Comparison of ENCODE assay signal across 8 cellular contexts in the genomic region with DNA sequence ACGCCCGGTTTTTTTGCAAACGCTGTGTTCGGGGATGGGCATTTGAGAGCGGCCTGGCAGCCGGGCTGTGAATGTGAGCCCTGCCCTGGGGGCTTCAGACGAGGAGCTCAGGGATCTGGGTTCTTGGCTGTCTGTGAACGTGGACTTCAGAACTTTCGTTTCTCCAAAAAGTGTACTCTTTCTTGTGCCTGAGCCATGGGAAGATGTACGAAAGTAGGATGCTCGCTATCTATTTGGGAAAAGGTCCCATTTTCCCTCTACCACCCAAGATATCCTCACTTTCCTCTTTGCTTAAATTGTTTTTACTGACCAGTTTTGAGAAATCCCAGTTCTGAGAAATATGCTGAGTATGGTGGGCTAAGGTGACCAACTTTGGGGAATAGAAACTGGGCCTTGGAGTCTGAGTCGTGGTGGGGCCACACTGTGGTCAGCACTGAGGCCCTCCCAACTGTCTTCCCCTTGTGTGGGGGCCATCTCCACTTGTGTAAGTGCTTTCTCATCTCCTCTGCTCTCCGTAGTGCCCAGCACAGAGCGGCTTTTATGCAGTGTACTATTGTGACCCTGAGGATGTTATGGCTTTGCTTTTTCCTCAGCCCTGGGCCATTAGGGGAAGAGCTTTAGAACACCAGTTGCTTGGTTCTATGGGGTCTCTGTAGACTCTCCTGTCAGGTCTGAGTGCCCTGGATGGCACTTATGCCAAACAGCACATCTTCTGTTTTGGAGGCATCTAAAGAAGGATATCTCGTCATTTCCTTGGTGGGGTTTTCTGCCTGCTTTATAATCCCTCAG. TPM values are rescaled to one million over a fixed set of nuclear protein-coding genes. Genes with fewer than 3 reads are reported as not detected.
DNase-seq lines count a peak whose midpoint lies in the region; ATAC-seq, FAIRE-seq and TF ChIP-seq lines count a peak whose summit lies in the region.

No MANE protein-coding gene starts in this region.

- no peak overlapping the region for H2AFZ ChIP-seq in HepG2 (ENCODE audit: low read length)

- peak overlapping the region; percentile 87 for H3K4me3 ChIP-seq in Caco-2 (ENCODE audit: low read depth, low read length)
- peak overlapping the region; percentile 80 for H3K4me3 ChIP-seq in HL-60 (replicated peaks; ENCODE audit: insufficient read depth, low read length)
- peak overlapping the region; percentile 8 to 67 (median 46) for H3K4me3 ChIP-seq in adrenal gland
- H3K4me3 ChIP-seq in HepG2 (replicated peaks in 1 of 3; ENCODE audit: insufficient read depth in 1 of 3, low read depth in 2 of 3, low read length in 3 of 3) = peak overlapping the region; percentile 85 to 96 (median 85)
- peak overlapping the region; percentile 74 to 98 (median 85) for H3K4me3 ChIP-seq in tibial nerve

- CTCF ChIA-PET in Caco-2 (lab: Charles Lee) = no interaction called here
- CTCF ChIA-PET in HepG2 (lab: Yijun Ruan, JAX; ENCODE audit: low intra/inter-chr PET ratio, low total read pairs) = interaction anchor here (0.9 kb wide), 1 partner anchor 25 kb away, joined by 3 read pairs; no protein-coding TSS in a partner anchor

- POLR2A ChIA-PET in Caco-2 (lab: Charles Lee) = interaction anchor here (1.1 kb wide), 1 partner anchor 528 kb away, joined by 3 read pairs; a partner anchor contains a TSS
- POLR2A ChIA-PET in HepG2 (lab: Yijun Ruan, JAX) = interaction anchor here (1.3 to 1.4 kb wide), 3 partner anchors 9 to 23 kb away, joined by 3 to 6 read pairs (median 5); no protein-coding TSS in a partner anchor

- TF ChIP-seq EP300 in HepG2 (IDR thresholded peaks at IDR 0.05; ENCODE audit: low read depth in 2 of 2, low read length in 2 of 2) = no peak
- TF ChIP-seq EP300 in HepG2 (CRISPR knock-in tag; IDR thresholded peaks at IDR 0.05; ENCODE audit: borderline replicate concordance) = no peak
- TF ChIP-seq EP300 in tibial nerve (IDR thresholded peaks at IDR 0.05) = no peak

- peak; percentile 30 for ATAC-seq in HepG2
- no peak for ATAC-seq in left lobe of liver
- ATAC-seq in GM21825 (IDR thresholded peaks at IDR 0.05; ENCODE audit: unreplicated experiment) = no peak

- H3K27ac ChIP-seq in HL-60 (replicated peaks) = peak overlapping the region; percentile 93
- H3K27ac ChIP-seq in adrenal gland = peak overlapping the region in 4 of 5 donors; percentile 79 to 87 (median 82)
- H3K27ac ChIP-seq in HepG2 (ENCODE audit: extremely low read length, insufficient read depth, low read length) = peak overlapping the region; percentile 69
- peak overlapping the region; percentile 70 to 93 (median 89) for H3K27ac ChIP-seq in tibial nerve

- no peaks in the 10 kb centered on the region for H4K20me1 ChIP-seq in HepG2 (ENCODE audit: insufficient read depth, low read length)

- DNase-seq in Caco-2 (no peak), HL-60 (ENCODE audit: low read depth in 1 of 2, low spot score in 1 of 2) (no peak), adrenal gland (peak in 2 of 7 donors; percentile 12 to 46), HepG2 (ENCODE audit: low spot score) (no peak), tibial nerve (ENCODE audit: low spot score in 2 of 2) (no peak), left lobe of liver (ENCODE audit: low spot score) (no peak), cortex of kidney (lab: John Stamatoyannopoulos, UW) (no peak)

- H3K9ac ChIP-seq in HepG2 (ENCODE audit: insufficient read depth, low read depth, low read length) = peak overlapping the region; percentile 88

- peak overlapping the region; percentile 87 for H3K4me3 Mint-ChIP-seq in Caco-2 (ENCODE audit: unreplicated experiment)

- H3K36me3 Mint-ChIP-seq in Caco-2 (ENCODE audit: insufficient read depth, unreplicated experiment) = peaks cover 15% of the 10 kb centered on the region

- peak overlapping the region; percentile 73 for H3K27ac Mint-ChIP-seq in Caco-2 (ENCODE audit: unreplicated experiment)

- no peak for TF ChIP-seq CTCF in Caco-2 (IDR thresholded peaks at IDR 0.05; ENCODE audit: insufficient read depth in 1 of 2, low read depth in 1 of 2, low read length in 1 of 2, severe bottlenecking in 1 of 2, unreplicated experiment in 1 of 2)
- TF ChIP-seq CTCF in HL-60 (IDR thresholded peaks at IDR 0.05; ENCODE audit: insufficient read depth, low read length) = no peak
- no peak for TF ChIP-seq CTCF in adrenal gland (IDR thresholded peaks at IDR 0.05)
- no peak for TF ChIP-seq CTCF in HepG2 (CRISPR knock-in tag; IDR thresholded peaks at IDR 0.05)
- TF ChIP-seq CTCF in tibial nerve (IDR thresholded peaks at IDR 0.05) = no peak

- FAIRE-seq in HepG2 (lab: Jason Lieb, UNC) = no peak

- H3K36me3 ChIP-seq in Caco-2 (ENCODE audit: control insufficient read depth, insufficient read depth, low read length) = peaks cover 4% of the 10 kb centered on the region
- peaks cover 0 to 12% of the 10 kb centered on the region in 2 donors for H3K36me3 ChIP-seq in adrenal gland (replicated peaks in 1 of 2)
- peaks cover 7 to 19% of the 10 kb centered on the region in 2 experiments; a peak in 4 of 5 replicates for H3K36me3 ChIP-seq in HepG2 (replicated peaks in 1 of 2; ENCODE audit: control insufficient read depth in 1 of 2, insufficient read depth in 2 of 2, low read length in 2 of 2)
- peaks cover 0 to 22% (median 6%) of the 10 kb centered on the region in 3 donors for H3K36me3 ChIP-seq in tibial nerve

- H3K79me2 ChIP-seq in HepG2 (ENCODE audit: insufficient read depth, low read length) = peaks cover 27% of the 10 kb centered on the region

- TSS peak; percentile 36 for BruUV-seq in Caco-2 (replicated peaks; lab: Mats Ljungman, UMichigan)
- TSS peak; percentile 58 for BruUV-seq in HepG2 (replicated peaks; lab: Mats Ljungman, UMichigan)

- H3K4me1 ChIP-seq in Caco-2 (peaks cover 4% of the 10 kb centered on the region; the same call in 1 of the 2 replicates), adrenal gland (replicated peaks in 1 of 2) (peaks cover 21 to 22% of the 10 kb centered on the region in 2 donors), HepG2 (ENCODE audit: insufficient read depth, low read length) (peaks cover 45% of the 10 kb centered on the region), tibial nerve (peaks cover 0 to 51% (median 20%) of the 10 kb centered on the region in 4 donors)

- 18 to 29% (median 22%) methylated on average over 10 to 15 of the region's 15 CpGs for WGBS in adrenal gland, 4 donors
- 55% methylated on average over 7 of the region's 15 CpGs for WGBS in HepG2 (ENCODE audit: low lambda C conversion rate)
- 18 to 19% methylated on average over 14 to 15 of the region's 15 CpGs for WGBS in tibial nerve, 2 donors

- H3K27me3 ChIP-seq in Caco-2 (replicated peaks; ENCODE audit: control insufficient read depth, insufficient read depth, low read length) (no peaks in the 10 kb centered on the region), HL-60 (ENCODE audit: insufficient read depth, poor library complexity, severe bottlenecking) (no peaks in the 10 kb centered on the region), adrenal gland (no peaks in the 10 kb centered on the region), HepG2 (ENCODE audit: control insufficient read depth in 1 of 2, insufficient read depth in 2 of 2, low read length in 2 of 2) (no peaks in the 10 kb centered on the region; a peak in 1 of 5 replicates), tibial nerve (no peaks in the 10 kb centered on the region)

- no peaks in the 10 kb centered on the region for H3K9me3 Mint-ChIP-seq in Caco-2 (ENCODE audit: unreplicated experiment)

- H3K9me3 ChIP-seq in Caco-2 = no peaks in the 10 kb centered on the region
- no peaks in the 10 kb centered on the region for H3K9me3 ChIP-seq in adrenal gland (replicated peaks in 1 of 3)
- no peaks in the 10 kb centered on the region for H3K9me3 ChIP-seq in HepG2 (ENCODE audit: low read length)
- no peaks in the 10 kb centered on the region for H3K9me3 ChIP-seq in tibial nerve

- TF ChIP-seq POLR2A in adrenal gland (IDR thresholded peaks at IDR 0.05) = no peak
- TF ChIP-seq POLR2A in HepG2 (IDR thresholded peaks at IDR 0.05; ENCODE audit: insufficient read depth in 1 of 2, low read depth in 2 of 2, low read length in 2 of 2) = no peak
- no peak for TF ChIP-seq POLR2A in tibial nerve (IDR thresholded peaks at IDR 0.05)

- no peaks in the 10 kb centered on the region for H3K27me3 Mint-ChIP-seq in Caco-2 (ENCODE audit: insufficient read depth, unreplicated experiment)

- intact Hi-C loops in Caco-2 (cut with micrococcal nuclease; ENCODE audit: unreplicated experiment) = no loop called here
- intact Hi-C loops in adrenal gland (cut with DNase I) = no loop called here
- intact Hi-C loops in HepG2 (cut with micrococcal nuclease; ENCODE audit: unreplicated experiment) = no loop called here

- in situ Hi-C loops in HepG2 (cut with HindIII; ENCODE audit: extremely low pct_ligation_motif_present, low pct_unique_long_range_greater_than_20kb) = no loop called here

- no peak for TF ChIP-seq RAD21 in HepG2 (CRISPR knock-in tag; IDR thresholded peaks at IDR 0.05)

- peak overlapping the region; percentile 86 for H3K4me2 ChIP-seq in HepG2 (ENCODE audit: low read depth, low read length)

- peaks cover 16% of the 10 kb centered on the region for H3K4me1 Mint-ChIP-seq in Caco-2 (ENCODE audit: low read depth, unreplicated experiment)

RNA-seq across cellular contexts. Expression of a gene that starts 0.9 kb away (rescaled TPM):
- 83.2 and 85.5 TPM in 2 replicates for total RNA-seq in Caco-2 (2022)
- 100 to 1,000 TPM in 2 of 8 donors, 10 to 100 TPM in 6; 71.7 to 145 (median 90.2) TPM for total RNA-seq in adrenal gland
- polyA plus RNA-seq in adrenal gland = 10 to 100 TPM; 46.2 to 74.0 (median 66.1) TPM
- total RNA-seq in HepG2 (2016; rRNA removed; fragmentation: Illumina TruSeq; extraction: Trizol) = 35.1 and 35.4 TPM in 2 replicates
- 6.3 and 6.7 TPM in 2 replicates for total RNA-seq in HepG2 (2016; cell fraction: cytosol; rRNA removed; fragmentation: Illumina TruSeq; extraction: Trizol; ENCODE audit: low read depth)
- 30.6 and 36.6 TPM in 2 replicates for total RNA-seq in HepG2 (2016; cell fraction: insoluble cytoplasmic fraction; rRNA removed; fragmentation: Illumina TruSeq; extraction: Trizol)
- total RNA-seq in HepG2 (2016; cell fraction: membrane; rRNA removed; fragmentation: Illumina TruSeq; extraction: Trizol) = 14.7 and 15.9 TPM in 2 replicates
- total RNA-seq in HepG2 (2016; cell fraction: nucleus; rRNA removed; fragmentation: Illumina TruSeq; extraction: Trizol) = 17.2 and 21.8 TPM in 2 replicates
- 20.8 and 29.0 TPM in 2 replicates for polyA plus RNA-seq in HepG2 (2011; rRNA removed)
- polyA plus RNA-seq in HepG2 (2011; cell fraction: cytosol; rRNA removed) = 15.5 and 19.5 TPM in 2 replicates
- polyA plus RNA-seq in HepG2 (2011; cell fraction: nucleus; rRNA removed) = 72.9 and 82.9 TPM in 2 replicates
- polyA plus RNA-seq in HepG2 (2012) = 17.6 and 18.9 TPM in 2 replicates
- polyA plus RNA-seq in HepG2 (2016; cell fraction: cytosol; fragmentation: Illumina TruSeq; extraction: Trizol; ENCODE audit: low read depth) = 5.0 and 5.7 TPM in 2 replicates
- 31.8 and 36.6 TPM in 2 replicates for polyA plus RNA-seq in HepG2 (2016; cell fraction: insoluble cytoplasmic fraction; fragmentation: Illumina TruSeq; extraction: Trizol; ENCODE audit: low read depth)
- polyA plus RNA-seq in HepG2 (2016; cell fraction: membrane; fragmentation: Illumina TruSeq; extraction: Trizol; ENCODE audit: low read depth) = 10.1 and 10.8 TPM in 2 replicates
- polyA plus RNA-seq in HepG2 (2016; cell fraction: nucleus; fragmentation: Illumina TruSeq; extraction: Trizol; ENCODE audit: insufficient read depth, low read depth) = 26.3 and 34.3 TPM in 2 replicates
- polyA minus RNA-seq in HepG2 (2011; rRNA and poly(A)+ RNA removed; ENCODE audit: low replicate concordance) = 51.2 and 89.6 TPM in 2 replicates
- 10.0 and 13.2 TPM in 2 replicates for polyA minus RNA-seq in HepG2 (2011; cell fraction: cytosol; rRNA and poly(A)+ RNA removed)
- polyA minus RNA-seq in HepG2 (2011; cell fraction: nucleus; rRNA and poly(A)+ RNA removed) = 31.3 and 34.3 TPM in 2 replicates
- total RNA-seq in tibial nerve = 100 to 1,000 TPM; 113 to 139 (median 126) TPM
- total RNA-seq in left lobe of liver = 38.9 TPM

RNA-seq across cellular contexts. Expression of a gene that starts 19.9 kb away (rescaled TPM):
- total RNA-seq in Caco-2 (2022) (not detected in 2 replicates), adrenal gland (10 to 100 TPM in 1 of 8 donors, 1 to 10 TPM in 6, under 1 TPM in 1; 0.76 to 30.1 (median 4.3) TPM), HepG2 (2016; rRNA removed; fragmentation: Illumina TruSeq; extraction: Trizol) (0.22 TPM in 1 of 2 replicates, not detected in the other), tibial nerve (under 1 TPM in 1 of 4 donors, not detected in 3; 0.98 TPM), left lobe of liver (not detected)
- polyA plus RNA-seq in adrenal gland (10 to 100 TPM in 2 of 3 donors, 1 to 10 TPM in 1; 2.3 to 20.4 (median 15.8) TPM), HepG2 (2011; rRNA removed) (0.18 TPM in 1 of 2 replicates, not detected in the other)
- total RNA-seq in HepG2 (2016; cell fraction: cytosol; rRNA removed; fragmentation: Illumina TruSeq; extraction: Trizol; ENCODE audit: low read depth) = not detected in 2 replicates
- not detected in 2 replicates for total RNA-seq in HepG2 (2016; cell fraction: insoluble cytoplasmic fraction; rRNA removed; fragmentation: Illumina TruSeq; extraction: Trizol)
- total RNA-seq in HepG2 (2016; cell fraction: membrane; rRNA removed; fragmentation: Illumina TruSeq; extraction: Trizol) = not detected in 2 replicates
- not detected in 2 replicates for total RNA-seq in HepG2 (2016; cell fraction: nucleus; rRNA removed; fragmentation: Illumina TruSeq; extraction: Trizol)
- 0.13 TPM in 1 of 2 replicates, not detected in the other for polyA plus RNA-seq in HepG2 (2011; cell fraction: cytosol; rRNA removed)
- polyA plus RNA-seq in HepG2 (2011; cell fraction: nucleus; rRNA removed) = 1.5 and 1.9 TPM in 2 replicates
- 0.35 and 0.49 TPM in 2 replicates for polyA plus RNA-seq in HepG2 (2012)
- polyA plus RNA-seq in HepG2 (2016; cell fraction: cytosol; fragmentation: Illumina TruSeq; extraction: Trizol; ENCODE audit: low read depth) = not detected in 2 replicates
- polyA plus RNA-seq in HepG2 (2016; cell fraction: insoluble cytoplasmic fraction; fragmentation: Illumina TruSeq; extraction: Trizol; ENCODE audit: low read depth) = not detected in 2 replicates
- polyA plus RNA-seq in HepG2 (2016; cell fraction: membrane; fragmentation: Illumina TruSeq; extraction: Trizol; ENCODE audit: low read depth) = not detected in 2 replicates
- polyA plus RNA-seq in HepG2 (2016; cell fraction: nucleus; fragmentation: Illumina TruSeq; extraction: Trizol; ENCODE audit: insufficient read depth, low read depth) = not detected in 2 replicates
- 0.19 and 0.24 TPM in 2 replicates for polyA minus RNA-seq in HepG2 (2011; rRNA and poly(A)+ RNA removed; ENCODE audit: low replicate concordance)
- not detected in 2 replicates for polyA minus RNA-seq in HepG2 (2011; cell fraction: cytosol; rRNA and poly(A)+ RNA removed)
- 0.62 and 0.90 TPM in 2 replicates for polyA minus RNA-seq in HepG2 (2011; cell fraction: nucleus; rRNA and poly(A)+ RNA removed)

RNA-seq across cellular contexts. Expression of a gene that starts 36.9 kb away (rescaled TPM):
- total RNA-seq in Caco-2 (2022) (18.3 and 19.5 TPM in 2 replicates), adrenal gland (10 to 100 TPM; 11.3 to 51.8 (median 28.2) TPM), HepG2 (2016; rRNA removed; fragmentation: Illumina TruSeq; extraction: Trizol) (2.4 and 5.2 TPM in 2 replicates), tibial nerve (100 to 1,000 TPM in 1 of 4 donors, 10 to 100 TPM in 3; 31.0 to 104 (median 89.5) TPM), left lobe of liver (21.0 TPM)
- polyA plus RNA-seq in adrenal gland (10 to 100 TPM in 2 of 3 donors, 1 to 10 TPM in 1; 5.4 to 38.5 (median 21.9) TPM), HepG2 (2011; rRNA removed) (5.4 and 6.6 TPM in 2 replicates)
- 1.4 and 2.1 TPM in 2 replicates for total RNA-seq in HepG2 (2016; cell fraction: cytosol; rRNA removed; fragmentation: Illumina TruSeq; extraction: Trizol; ENCODE audit: low read depth)
- 2.6 and 4.6 TPM in 2 replicates for total RNA-seq in HepG2 (2016; cell fraction: insoluble cytoplasmic fraction; rRNA removed; fragmentation: Illumina TruSeq; extraction: Trizol)
- 2.7 and 2.8 TPM in 2 replicates for total RNA-seq in HepG2 (2016; cell fraction: membrane; rRNA removed; fragmentation: Illumina TruSeq; extraction: Trizol)
- 7.3 and 9.5 TPM in 2 replicates for total RNA-seq in HepG2 (2016; cell fraction: nucleus; rRNA removed; fragmentation: Illumina TruSeq; extraction: Trizol)
- 2.2 and 3.1 TPM in 2 replicates for polyA plus RNA-seq in HepG2 (2011; cell fraction: cytosol; rRNA removed)
- 30.4 and 31.3 TPM in 2 replicates for polyA plus RNA-seq in HepG2 (2011; cell fraction: nucleus; rRNA removed)
- 4.0 and 4.2 TPM in 2 replicates for polyA plus RNA-seq in HepG2 (2012)
- 1.0 and 1.4 TPM in 2 replicates for polyA plus RNA-seq in HepG2 (2016; cell fraction: cytosol; fragmentation: Illumina TruSeq; extraction: Trizol; ENCODE audit: low read depth)
- 1.9 and 2.4 TPM in 2 replicates for polyA plus RNA-seq in HepG2 (2016; cell fraction: insoluble cytoplasmic fraction; fragmentation: Illumina TruSeq; extraction: Trizol; ENCODE audit: low read depth)
- 1.9 and 2.2 TPM in 2 replicates for polyA plus RNA-seq in HepG2 (2016; cell fraction: membrane; fragmentation: Illumina TruSeq; extraction: Trizol; ENCODE audit: low read depth)
- polyA plus RNA-seq in HepG2 (2016; cell fraction: nucleus; fragmentation: Illumina TruSeq; extraction: Trizol; ENCODE audit: insufficient read depth, low read depth) = 20.1 and 20.6 TPM in 2 replicates
- 11.8 and 14.8 TPM in 2 replicates for polyA minus RNA-seq in HepG2 (2011; rRNA and poly(A)+ RNA removed; ENCODE audit: low replicate concordance)
- 3.9 and 5.2 TPM in 2 replicates for polyA minus RNA-seq in HepG2 (2011; cell fraction: cytosol; rRNA and poly(A)+ RNA removed)
- 17.9 and 18.9 TPM in 2 replicates for polyA minus RNA-seq in HepG2 (2011; cell fraction: nucleus; rRNA and poly(A)+ RNA removed)

RNA-seq across cellular contexts. Expression of a gene that starts 47.7 kb away (rescaled TPM):
- total RNA-seq in Caco-2 (2022) (not detected in 2 replicates), adrenal gland (under 1 TPM in 1 of 8 donors, not detected in 7; 0.19 TPM), HepG2 (2016; rRNA removed; fragmentation: Illumina TruSeq; extraction: Trizol) (not detected in 2 replicates), tibial nerve (not detected), left lobe of liver (not detected)
- polyA plus RNA-seq in adrenal gland (not detected), HepG2 (2011; rRNA removed) (not detected in 2 replicates)
- total RNA-seq in HepG2 (2016; cell fraction: cytosol; rRNA removed; fragmentation: Illumina TruSeq; extraction: Trizol; ENCODE audit: low read depth) = not detected in 2 replicates
- not detected in 2 replicates for total RNA-seq in HepG2 (2016; cell fraction: insoluble cytoplasmic fraction; rRNA removed; fragmentation: Illumina TruSeq; extraction: Trizol)
- not detected in 2 replicates for total RNA-seq in HepG2 (2016; cell fraction: membrane; rRNA removed; fragmentation: Illumina TruSeq; extraction: Trizol)
- not detected in 2 replicates for total RNA-seq in HepG2 (2016; cell fraction: nucleus; rRNA removed; fragmentation: Illumina TruSeq; extraction: Trizol)
- polyA plus RNA-seq in HepG2 (2011; cell fraction: cytosol; rRNA removed) = not detected in 2 replicates
- not detected in 2 replicates for polyA plus RNA-seq in HepG2 (2011; cell fraction: nucleus; rRNA removed)
- 0.07 and 0.23 TPM in 2 replicates for polyA plus RNA-seq in HepG2 (2012)
- not detected in 2 replicates for polyA plus RNA-seq in HepG2 (2016; cell fraction: cytosol; fragmentation: Illumina TruSeq; extraction: Trizol; ENCODE audit: low read depth)
- not detected in 2 replicates for polyA plus RNA-seq in HepG2 (2016; cell fraction: insoluble cytoplasmic fraction; fragmentation: Illumina TruSeq; extraction: Trizol; ENCODE audit: low read depth)
- not detected in 2 replicates for polyA plus RNA-seq in HepG2 (2016; cell fraction: membrane; fragmentation: Illumina TruSeq; extraction: Trizol; ENCODE audit: low read depth)
- 0.19 and 0.36 TPM in 2 replicates for polyA plus RNA-seq in HepG2 (2016; cell fraction: nucleus; fragmentation: Illumina TruSeq; extraction: Trizol; ENCODE audit: insufficient read depth, low read depth)
- polyA minus RNA-seq in HepG2 (2011; rRNA and poly(A)+ RNA removed; ENCODE audit: low replicate concordance) = not detected in 2 replicates
- not detected in 2 replicates for polyA minus RNA-seq in HepG2 (2011; cell fraction: cytosol; rRNA and poly(A)+ RNA removed)
- polyA minus RNA-seq in HepG2 (2011; cell fraction: nucleus; rRNA and poly(A)+ RNA removed) = not detected in 2 replicates

RNA-seq across cellular contexts. Expression of a gene that starts 58.7 kb away (rescaled TPM):
- total RNA-seq in Caco-2 (2022) (0.54 TPM in 1 of 2 replicates, not detected in the other), adrenal gland (100 to 1,000 TPM in 6 of 8 donors, 10 to 100 TPM in 2; 64.8 to 292 (median 127) TPM), HepG2 (2016; rRNA removed; fragmentation: Illumina TruSeq; extraction: Trizol) (0.22 TPM in 1 of 2 replicates, not detected in the other), tibial nerve (100 to 1,000 TPM; 142 to 440 (median 264) TPM), left lobe of liver (9.4 TPM)
- polyA plus RNA-seq in adrenal gland (100 to 1,000 TPM in 2 of 3 donors, 10 to 100 TPM in 1; 41.2 to 198 (median 155) TPM), HepG2 (2011; rRNA removed) (0.55 and 0.81 TPM in 2 replicates)
- not detected in 2 replicates for total RNA-seq in HepG2 (2016; cell fraction: cytosol; rRNA removed; fragmentation: Illumina TruSeq; extraction: Trizol; ENCODE audit: low read depth)
- total RNA-seq in HepG2 (2016; cell fraction: insoluble cytoplasmic fraction; rRNA removed; fragmentation: Illumina TruSeq; extraction: Trizol) = 0.04 TPM in 1 of 2 replicates, not detected in the other
- total RNA-seq in HepG2 (2016; cell fraction: membrane; rRNA removed; fragmentation: Illumina TruSeq; extraction: Trizol) = not detected in 2 replicates
- total RNA-seq in HepG2 (2016; cell fraction: nucleus; rRNA removed; fragmentation: Illumina TruSeq; extraction: Trizol) = not detected in 2 replicates
- polyA plus RNA-seq in HepG2 (2011; cell fraction: cytosol; rRNA removed) = 0.15 and 0.27 TPM in 2 replicates
- polyA plus RNA-seq in HepG2 (2011; cell fraction: nucleus; rRNA removed) = 6.7 and 6.8 TPM in 2 replicates
- polyA plus RNA-seq in HepG2 (2012) = 0.96 and 1.3 TPM in 2 replicates
- not detected in 2 replicates for polyA plus RNA-seq in HepG2 (2016; cell fraction: cytosol; fragmentation: Illumina TruSeq; extraction: Trizol; ENCODE audit: low read depth)
- not detected in 2 replicates for polyA plus RNA-seq in HepG2 (2016; cell fraction: insoluble cytoplasmic fraction; fragmentation: Illumina TruSeq; extraction: Trizol; ENCODE audit: low read depth)
- not detected in 2 replicates for polyA plus RNA-seq in HepG2 (2016; cell fraction: membrane; fragmentation: Illumina TruSeq; extraction: Trizol; ENCODE audit: low read depth)
- 0.29 and 0.89 TPM in 2 replicates for polyA plus RNA-seq in HepG2 (2016; cell fraction: nucleus; fragmentation: Illumina TruSeq; extraction: Trizol; ENCODE audit: insufficient read depth, low read depth)
- polyA minus RNA-seq in HepG2 (2011; rRNA and poly(A)+ RNA removed; ENCODE audit: low replicate concordance) = 0.14 TPM in 1 of 2 replicates, not detected in the other
- polyA minus RNA-seq in HepG2 (2011; cell fraction: cytosol; rRNA and poly(A)+ RNA removed) = 0.18 and 0.79 TPM in 2 replicates
- 0.37 and 0.64 TPM in 2 replicates for polyA minus RNA-seq in HepG2 (2011; cell fraction: nucleus; rRNA and poly(A)+ RNA removed)
